2 cellular contexts compared by ENCODE assay signal in the genomic region with DNA sequence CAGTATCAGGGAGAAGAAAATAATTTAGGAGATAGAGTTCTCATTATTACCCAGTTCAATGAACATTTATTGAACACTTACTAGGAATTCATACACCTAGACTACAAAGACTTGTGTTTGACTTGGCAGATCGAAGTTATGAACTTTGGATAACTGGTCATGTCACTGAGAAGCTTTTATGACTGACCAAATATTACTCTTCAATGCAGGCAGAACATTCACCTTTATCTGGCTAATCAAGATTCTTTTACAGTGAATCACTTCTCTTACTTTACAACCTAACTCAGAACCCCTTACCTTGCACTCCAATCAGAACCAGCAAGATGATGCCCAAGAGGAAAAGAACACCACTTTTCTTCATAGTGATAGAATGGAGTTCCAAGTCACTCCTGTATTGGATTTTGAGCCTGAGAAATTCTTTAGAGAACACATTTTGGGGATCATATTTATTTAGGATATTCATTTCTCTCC.
A peak's percentile ranks its signal among the peaks of the same experiment; 100 is the strongest.
TF ChIP-seq lines count a peak whose summit lies in the region.

A gene (minus strand): TSS at position 421 of the 471 bp plus-strand sequence. CDS start 60 bp downstream, at position 361.

TF ChIP-seq in liver, 16 proteins besides CTCF, POLR2A, EP300 and RAD21:
- peak in 1 of 2 donors; percentile 8 for TF ChIP-seq RXRA (IDR thresholded peaks at IDR 0.05)
- peak; percentile 52 for TF ChIP-seq SP1 (IDR thresholded peaks at IDR 0.05)
- TF ChIP-seq, protein P1, sequence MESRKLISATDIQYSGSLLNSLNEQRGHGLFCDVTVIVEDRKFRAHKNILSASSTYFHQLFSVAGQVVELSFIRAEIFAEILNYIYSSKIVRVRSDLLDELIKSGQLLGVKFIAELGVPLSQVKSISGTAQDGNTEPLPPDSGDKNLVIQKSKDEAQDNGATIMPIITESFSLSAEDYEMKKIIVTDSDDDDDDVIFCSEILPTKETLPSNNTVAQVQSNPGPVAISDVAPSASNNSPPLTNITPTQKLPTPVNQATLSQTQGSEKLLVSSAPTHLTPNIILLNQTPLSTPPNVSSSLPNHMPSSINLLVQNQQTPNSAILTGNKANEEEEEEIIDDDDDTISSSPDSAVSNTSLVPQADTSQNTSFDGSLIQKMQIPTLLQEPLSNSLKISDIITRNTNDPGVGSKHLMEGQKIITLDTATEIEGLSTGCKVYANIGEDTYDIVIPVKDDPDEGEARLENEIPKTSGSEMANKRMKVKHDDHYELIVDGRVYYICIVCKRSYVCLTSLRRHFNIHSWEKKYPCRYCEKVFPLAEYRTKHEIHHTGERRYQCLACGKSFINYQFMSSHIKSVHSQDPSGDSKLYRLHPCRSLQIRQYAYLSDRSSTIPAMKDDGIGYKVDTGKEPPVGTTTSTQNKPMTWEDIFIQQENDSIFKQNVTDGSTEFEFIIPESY (IDR thresholded peaks at IDR 0.05) = no peak
- TF ChIP-seq, protein P2, sequence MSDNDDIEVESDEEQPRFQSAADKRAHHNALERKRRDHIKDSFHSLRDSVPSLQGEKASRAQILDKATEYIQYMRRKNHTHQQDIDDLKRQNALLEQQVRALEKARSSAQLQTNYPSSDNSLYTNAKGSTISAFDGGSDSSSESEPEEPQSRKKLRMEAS (IDR thresholded peaks at IDR 0.05) = no peak
- TF ChIP-seq GABPA (IDR thresholded peaks at IDR 0.05 in 1 of 2, conservative IDR thresholded peaks at IDR 0.05 in 1 of 2) = no peak
- TF ChIP-seq, protein P3, sequence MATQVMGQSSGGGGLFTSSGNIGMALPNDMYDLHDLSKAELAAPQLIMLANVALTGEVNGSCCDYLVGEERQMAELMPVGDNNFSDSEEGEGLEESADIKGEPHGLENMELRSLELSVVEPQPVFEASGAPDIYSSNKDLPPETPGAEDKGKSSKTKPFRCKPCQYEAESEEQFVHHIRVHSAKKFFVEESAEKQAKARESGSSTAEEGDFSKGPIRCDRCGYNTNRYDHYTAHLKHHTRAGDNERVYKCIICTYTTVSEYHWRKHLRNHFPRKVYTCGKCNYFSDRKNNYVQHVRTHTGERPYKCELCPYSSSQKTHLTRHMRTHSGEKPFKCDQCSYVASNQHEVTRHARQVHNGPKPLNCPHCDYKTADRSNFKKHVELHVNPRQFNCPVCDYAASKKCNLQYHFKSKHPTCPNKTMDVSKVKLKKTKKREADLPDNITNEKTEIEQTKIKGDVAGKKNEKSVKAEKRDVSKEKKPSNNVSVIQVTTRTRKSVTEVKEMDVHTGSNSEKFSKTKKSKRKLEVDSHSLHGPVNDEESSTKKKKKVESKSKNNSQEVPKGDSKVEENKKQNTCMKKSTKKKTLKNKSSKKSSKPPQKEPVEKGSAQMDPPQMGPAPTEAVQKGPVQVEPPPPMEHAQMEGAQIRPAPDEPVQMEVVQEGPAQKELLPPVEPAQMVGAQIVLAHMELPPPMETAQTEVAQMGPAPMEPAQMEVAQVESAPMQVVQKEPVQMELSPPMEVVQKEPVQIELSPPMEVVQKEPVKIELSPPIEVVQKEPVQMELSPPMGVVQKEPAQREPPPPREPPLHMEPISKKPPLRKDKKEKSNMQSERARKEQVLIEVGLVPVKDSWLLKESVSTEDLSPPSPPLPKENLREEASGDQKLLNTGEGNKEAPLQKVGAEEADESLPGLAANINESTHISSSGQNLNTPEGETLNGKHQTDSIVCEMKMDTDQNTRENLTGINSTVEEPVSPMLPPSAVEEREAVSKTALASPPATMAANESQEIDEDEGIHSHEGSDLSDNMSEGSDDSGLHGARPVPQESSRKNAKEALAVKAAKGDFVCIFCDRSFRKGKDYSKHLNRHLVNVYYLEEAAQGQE (IDR thresholded peaks at IDR 0.05) = no peak
- no peak for TF ChIP-seq YY1 (IDR thresholded peaks at IDR 0.05)
- TF ChIP-seq NR2F2 (IDR thresholded peaks at IDR 0.05) = no peak
- no peak for TF ChIP-seq FOXA1 (IDR thresholded peaks at IDR 0.05)
- TF ChIP-seq JUND (IDR thresholded peaks at IDR 0.05) = peak; percentile 64 to 75
- peak; percentile 37 for TF ChIP-seq HNF4G (IDR thresholded peaks at IDR 0.05)
- TF ChIP-seq, protein P4, sequence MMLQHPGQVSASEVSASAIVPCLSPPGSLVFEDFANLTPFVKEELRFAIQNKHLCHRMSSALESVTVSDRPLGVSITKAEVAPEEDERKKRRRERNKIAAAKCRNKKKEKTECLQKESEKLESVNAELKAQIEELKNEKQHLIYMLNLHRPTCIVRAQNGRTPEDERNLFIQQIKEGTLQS (IDR thresholded peaks at IDR 0.05) = no peak
- no peak for TF ChIP-seq TAF1 (conservative IDR thresholded peaks at IDR 0.05)
- TF ChIP-seq HNF4A (conservative IDR thresholded peaks at IDR 0.05) = peak; percentile 70 to 75
- TF ChIP-seq EGR1 (IDR thresholded peaks at IDR 0.05; ENCODE audit: low read depth in 2 of 2) = no peak
- peak; percentile 13 for TF ChIP-seq FOXA2 (IDR thresholded peaks at IDR 0.05)
TF ChIP-seq in liver: peak in this region for 6.

TF ChIP-seq in HepG2, 621 proteins besides CTCF, POLR2A, EP300 and RAD21:
- TF ChIP-seq ZFP36L1 (CRISPR knock-in tag; IDR thresholded peaks at IDR 0.05) = no peak
- TF ChIP-seq, protein P5, sequence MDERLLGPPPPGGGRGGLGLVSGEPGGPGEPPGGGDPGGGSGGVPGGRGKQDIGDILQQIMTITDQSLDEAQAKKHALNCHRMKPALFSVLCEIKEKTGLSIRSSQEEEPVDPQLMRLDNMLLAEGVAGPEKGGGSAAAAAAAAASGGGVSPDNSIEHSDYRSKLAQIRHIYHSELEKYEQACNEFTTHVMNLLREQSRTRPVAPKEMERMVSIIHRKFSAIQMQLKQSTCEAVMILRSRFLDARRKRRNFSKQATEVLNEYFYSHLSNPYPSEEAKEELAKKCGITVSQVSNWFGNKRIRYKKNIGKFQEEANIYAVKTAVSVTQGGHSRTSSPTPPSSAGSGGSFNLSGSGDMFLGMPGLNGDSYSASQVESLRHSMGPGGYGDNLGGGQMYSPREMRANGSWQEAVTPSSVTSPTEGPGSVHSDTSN (CRISPR knock-in tag; IDR thresholded peaks at IDR 0.05) = no peak
- no peak for TF ChIP-seq CBX2 (IDR thresholded peaks at IDR 0.05; ENCODE audit: low read depth, low read length)
- TF ChIP-seq CBX2 (CRISPR knock-in tag; IDR thresholded peaks at IDR 0.05; ENCODE audit: low read depth) = no peak
- TF ChIP-seq, protein P6, sequence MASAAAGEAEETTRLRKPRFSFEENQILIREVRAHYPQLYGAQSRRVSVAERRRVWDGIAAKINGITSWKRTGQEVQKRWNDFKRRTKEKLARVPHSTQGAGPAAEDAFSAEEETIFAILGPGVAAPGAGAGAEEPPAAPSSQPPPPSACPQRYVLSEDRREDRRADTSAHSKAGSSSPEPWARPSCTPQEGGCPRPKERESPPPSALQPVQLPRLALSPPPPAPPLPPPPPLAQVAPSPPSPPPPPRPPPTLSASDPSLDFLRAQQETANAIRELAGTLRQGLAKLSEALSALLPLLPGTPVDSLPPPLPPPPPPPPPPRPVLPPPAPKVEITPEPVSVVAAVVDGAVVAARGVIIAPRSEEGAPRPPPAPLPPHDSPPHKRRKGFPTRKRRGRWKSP (CRISPR knock-in tag; IDR thresholded peaks at IDR 0.05) = no peak
- TF ChIP-seq ZFP82 (CRISPR knock-in tag; IDR thresholded peaks at IDR 0.05; ENCODE audit: borderline replicate concordance) = no peak
- TF ChIP-seq ZNF549 (CRISPR knock-in tag; IDR thresholded peaks at IDR 0.05) = no peak
- TF ChIP-seq SNAPC2 (CRISPR knock-in tag; IDR thresholded peaks at IDR 0.05) = no peak
- TF ChIP-seq ZNF598 (CRISPR knock-in tag; IDR thresholded peaks at IDR 0.05; ENCODE audit: borderline replicate concordance) = no peak
- no peak for TF ChIP-seq TOPORS (CRISPR knock-in tag; IDR thresholded peaks at IDR 0.05)
- TF ChIP-seq ZNF331 (CRISPR knock-in tag; IDR thresholded peaks at IDR 0.05) = no peak
- TF ChIP-seq ZBTB20 (CRISPR knock-in tag; IDR thresholded peaks at IDR 0.05; ENCODE audit: borderline replicate concordance, low read depth) = no peak
- TF ChIP-seq RBAK (CRISPR knock-in tag; IDR thresholded peaks at IDR 0.05) = no peak
- no peak for TF ChIP-seq ARNTL (CRISPR knock-in tag; IDR thresholded peaks at IDR 0.05)
- TF ChIP-seq FOXC1 (CRISPR knock-in tag; IDR thresholded peaks at IDR 0.05; ENCODE audit: borderline replicate concordance) = no peak
- TF ChIP-seq ZNF501 (CRISPR knock-in tag; IDR thresholded peaks at IDR 0.05) = no peak
TF ChIP-seq in HepG2: peak in this region for 0.
